29 cellular contexts compared by ENCODE assay signal in the genomic region with DNA sequence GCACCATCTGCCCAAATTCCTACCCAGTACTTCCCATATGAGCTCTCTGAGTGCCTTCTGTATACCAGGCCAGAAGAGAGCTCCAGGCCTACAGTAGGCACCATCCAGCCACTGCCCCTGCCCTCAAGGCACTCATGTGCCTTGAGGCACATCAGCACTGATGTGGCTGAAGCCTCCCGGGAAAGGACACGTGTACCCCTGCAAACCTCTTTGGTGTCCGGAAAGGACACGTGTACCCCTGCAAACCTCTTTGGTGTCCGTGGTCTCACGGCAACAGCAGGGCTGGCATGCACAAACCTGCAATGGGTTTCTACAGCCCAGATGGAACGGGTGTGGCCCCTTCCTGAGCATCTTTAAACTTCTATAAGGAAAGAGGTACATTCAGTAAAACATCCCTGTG.
"Had no signal": no experiment of that assay in that cellular context is flagged by ENCODE, and none has a peak within 500 bp of the region (broad histone marks: within the 10 kb centered on the region; RNA-seq: fewer than 3 reads in every experiment).

No MANE protein-coding gene starts in this region.

- H3K9me3 ChIP-seq: ovary, psoas muscle, suprapubic skin, testis, tibial artery, transverse colon had no signal

- H3K27ac Mint-ChIP-seq: naive B cell; natural killer cell; nephron; neural progenitor cell; progenitor cell of endocrine pancreas; stimulated activated memory B cell treated with anti-CD40 and anti-IgM and Interleukin-4, amounts not matched to agents 10 μg/mL and 1 μg/mL and 100 μg/mL, for 72 hours; type B pancreatic cell had no signal

- H3K36me3 Mint-ChIP-seq: naive B cell; natural killer cell; neural progenitor cell; stimulated activated memory B cell treated with anti-CD40 and anti-IgM and Interleukin-4, amounts not matched to agents 10 μg/mL and 1 μg/mL and 100 μg/mL, for 72 hours; type B pancreatic cell had no signal

- H2AFZ ChIP-seq: neural progenitor cell, parathyroid adenoma had no signal

- H3K36me3 ChIP-seq: neural progenitor cell, ovary, suprapubic skin, tibial artery, transverse colon had no signal

- H3K9me3 Mint-ChIP-seq: natural killer cell; nephron; neural progenitor cell; stimulated activated naive CD8-positive, alpha-beta T cell treated with anti-CD3 and anti-CD28 coated beads, Interleukin-15, amount 100 ng/mL, for 72 hours; type B pancreatic cell had no signal

- DNase-seq: naive B cell; natural killer cell; occipital lobe; ovary; posterior cingulate gyrus; psoas muscle; right cardiac atrium; stimulated activated CD4-positive, alpha-beta T cell treated with anti-CD3 and anti-CD28 coated beads, Interleukin-15, amount 100 ng/mL, for 24 hours; stimulated activated CD4-positive, alpha-beta T cell treated with anti-CD3 and anti-CD28 coated beads, Interleukin-4, amount 100 ng/mL, for 1 hour; stimulated activated CD4-positive, alpha-beta T cell treated with anti-CD3 and anti-CD28 coated beads, Interleukin-4, amount 100 ng/mL, for 4 hours; stimulated activated CD8-positive, alpha-beta memory T cell treated with anti-CD3 and anti-CD28 coated beads, Interleukin-4, amount 100 ng/mL, for 48 hours; stimulated activated naive CD4-positive, alpha-beta T cell; stimulated activated naive CD8-positive, alpha-beta T cell treated with anti-CD3 and anti-CD28 coated beads, Interleukin-15, amount 100 ng/mL, for 72 hours; stimulated activated naive CD8-positive, alpha-beta T cell treated with anti-CD3 and anti-CD28 coated beads, Interleukin-15, Interleukin-2, amounts not matched to agents 100 U/mL and 50 U/mL, for 24 hours; substantia nigra; testis; tibial artery; transverse colon had no signal

- H3K27ac ChIP-seq: neural progenitor cell, ovary, parathyroid adenoma, psoas muscle, skin epidermis, suprapubic skin, testis, tibial artery, transverse colon had no signal

- FAIRE-seq: urothelium cell line had no signal

- H3K79me2 ChIP-seq: parathyroid adenoma had no signal

- H3K4me2 ChIP-seq: neural progenitor cell, smooth muscle cell had no signal

- H3K4me1 ChIP-seq: parathyroid adenoma, psoas muscle, testis, transverse colon had no signal

- H3K27me3 ChIP-seq: neural progenitor cell, ovary, testis, transverse colon had no signal

- ATAC-seq: natural killer cell; psoas muscle; right cardiac atrium; sciatic nerve; stimulated activated memory B cell treated with anti-CD40 and anti-IgM and Interleukin-4, amounts not matched to agents 10 μg/mL and 1 μg/mL and 100 μg/mL, for 72 hours; stimulated activated naive CD8-positive, alpha-beta T cell treated with anti-CD3 and anti-CD28 coated beads, Interleukin-15, amount 100 ng/mL, for 72 hours; stimulated activated naive CD8-positive, alpha-beta T cell treated with anti-CD3 and anti-CD28 coated beads, Interleukin-15, Interleukin-2, amounts not matched to agents 100 U/mL and 50 U/mL, for 24 hours had no signal

- H3K4me3 ChIP-seq: neural progenitor cell, ovary, psoas muscle, skin epidermis, smooth muscle cell, suprapubic skin, testis, tibial artery, transverse colon had no signal

- H3K4me3 Mint-ChIP-seq: natural killer cell; nephron; neural progenitor cell; stimulated activated memory B cell treated with anti-CD40 and anti-IgM and Interleukin-4, amounts not matched to agents 10 μg/mL and 1 μg/mL and 100 μg/mL, for 72 hours; stimulated activated naive CD8-positive, alpha-beta T cell treated with anti-CD3 and anti-CD28 coated beads, Interleukin-15, amount 100 ng/mL, for 72 hours; type B pancreatic cell had no signal

- H3K9ac ChIP-seq: neural progenitor cell, parathyroid adenoma had no signal
